25 cellular contexts compared by ENCODE assay signal in the genomic region with DNA sequence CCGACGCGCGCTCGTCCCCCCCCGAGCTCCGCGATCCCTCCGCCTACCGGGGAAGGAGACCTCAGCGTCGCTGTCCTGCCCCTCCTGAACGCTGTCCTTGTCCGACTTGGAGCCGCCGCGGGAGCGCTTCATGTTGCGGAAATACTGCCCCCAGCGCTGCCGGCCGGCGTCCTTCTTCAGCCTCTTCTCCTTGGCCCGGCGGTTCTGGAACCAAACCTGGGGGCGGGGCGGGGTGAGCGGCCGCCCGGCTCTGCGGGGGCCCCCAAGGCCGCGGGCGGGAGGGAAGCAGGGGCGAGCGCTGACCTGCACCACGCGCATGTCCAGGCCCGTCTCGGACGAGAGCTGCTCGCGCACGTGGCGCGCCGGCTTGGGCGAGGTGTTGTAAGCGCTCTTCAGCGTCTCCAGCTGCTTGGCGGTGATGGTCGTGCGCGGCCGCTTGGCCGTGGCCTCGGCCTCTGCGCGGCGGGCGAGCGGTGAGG. TPM values are rescaled to one million over a fixed set of nuclear protein-coding genes. Genes with fewer than 3 reads are reported as not detected.
DNase-seq lines count a peak whose midpoint lies in the region; ATAC-seq, FAIRE-seq and TF ChIP-seq lines count a peak whose summit lies in the region.
"Had no signal": no experiment of that assay in that cellular context is flagged by ENCODE, and none has a peak within 500 bp of the region (broad histone marks: within the 10 kb centered on the region; RNA-seq: fewer than 3 reads in every experiment).

No MANE protein-coding gene starts in this region.

- no peak overlapping the region for H3K4me3 Mint-ChIP-seq in activated T-helper 2 cell treated with anti-CD3 and anti-CD28 coated beads, Interferon-gamma antibody, Interleukin-2, Interleukin-4, amounts not matched to agents 10 μg/mL and 5 μg/mL and 100 μg/mL, durations not matched to agents 14 hours and 24 hours and 36 hours (ENCODE audit: low read depth)
- H3K4me3 Mint-ChIP-seq: activated CD4-positive, alpha-beta memory T cell treated with anti-CD3 and anti-CD28 coated beads for 36 hours; activated T-helper 1 cell treated with anti-CD3 and anti-CD28 coated beads, Interleukin-12 subunit alpha, Interleukin-12 subunit beta, Interleukin-2, Interleukin-4 antibody, amounts not matched to agents 30 ng/mL and 10 ng/mL and 1 ng/mL, durations not matched to agents 14 hours and 24 hours and 36 hours had no signal

- BruUV-seq in K562 (replicated peaks; lab: Mats Ljungman, UMichigan) = no TSS peak

- no peak overlapping the region for H3K4me2 ChIP-seq in K562 (ENCODE audit: insufficient read depth, low read length)

- CTCF ChIA-PET in K562 (lab: Yijun Ruan, JAX; ENCODE audit: low intra/inter-chr PET ratio) = no interaction called here

- ATAC-seq in K562 = peak; percentile 7; the same call in 1 of the 3 replicates
- ATAC-seq: HCT116, left colon had no signal

- H2AFZ ChIP-seq in K562 (ENCODE audit: low read depth, low read length) = no peak overlapping the region
- H2AFZ ChIP-seq: parathyroid adenoma had no signal

- TF ChIP-seq CTCF in K562 (IDR thresholded peaks at IDR 0.05 in 2 of 3, conservative IDR thresholded peaks at IDR 0.05 in 1 of 3; ENCODE audit: insufficient read depth in 2 of 3, low read depth in 1 of 3, low read length in 3 of 3) = no peak

- no peaks in the 10 kb centered on the region for H3K9me3 ChIP-seq in K562 (replicated peaks; ENCODE audit: control insufficient read depth, insufficient read depth, low read depth, low read length)
- H3K9me3 ChIP-seq: upper lobe of left lung had no signal

- 13% methylated on average over 36 of the region's 62 CpGs for WGBS in K562 (ENCODE audit: insufficient coverage, low coverage, missing lambda C conversion rate)

- H3K27ac Mint-ChIP-seq in activated T-helper 2 cell treated with anti-CD3 and anti-CD28 coated beads, Interferon-gamma antibody, Interleukin-2, Interleukin-4, amounts not matched to agents 10 μg/mL and 5 μg/mL and 100 μg/mL, durations not matched to agents 14 hours and 24 hours and 36 hours = no peak overlapping the region
- H3K27ac Mint-ChIP-seq: activated CD4-positive, alpha-beta memory T cell treated with anti-CD3 and anti-CD28 coated beads for 36 hours; activated T-helper 1 cell treated with anti-CD3 and anti-CD28 coated beads, Interleukin-12 subunit alpha, Interleukin-12 subunit beta, Interleukin-2, Interleukin-4 antibody, amounts not matched to agents 30 ng/mL and 10 ng/mL and 1 ng/mL, durations not matched to agents 14 hours and 24 hours and 36 hours; CD8-positive, alpha-beta memory T cell had no signal

- peaks cover 53% of the 10 kb centered on the region for H3K27me3 Mint-ChIP-seq in activated T-helper 2 cell treated with anti-CD3 and anti-CD28 coated beads, Interferon-gamma antibody, Interleukin-2, Interleukin-4, amounts not matched to agents 10 μg/mL and 5 μg/mL and 100 μg/mL, durations not matched to agents 14 hours and 24 hours and 36 hours (ENCODE audit: low read depth)

- no peak overlapping the region for H3K27ac ChIP-seq in K562 (ENCODE audit: extremely low read depth, low read depth, low read length)
- H3K27ac ChIP-seq: coronary artery, parathyroid adenoma, upper lobe of left lung had no signal

- H3K4me1 ChIP-seq in K562 (replicated peaks in 1 of 2; ENCODE audit: control insufficient read depth in 2 of 2, insufficient read depth in 2 of 2, low read length in 2 of 2) = peaks cover 0 to 57% of the 10 kb centered on the region in 2 experiments; a peak in 2 of 5 replicates
- H3K4me1 ChIP-seq: parathyroid adenoma had no signal

- H3K36me3 ChIP-seq in H7 (replicated peaks; ENCODE audit: control insufficient read depth, insufficient read depth, low read length) (no peaks in the 10 kb centered on the region), K562 (ENCODE audit: control insufficient read depth, insufficient read depth, low read length) (no peaks in the 10 kb centered on the region)
- H3K36me3 ChIP-seq: upper lobe of left lung had no signal

- H3K4me3 ChIP-seq in H7 (ENCODE audit: insufficient read depth, low read depth, low read length) (peak overlapping the region; percentile 10; the same call in 1 of the 2 replicates), K562 (no peak overlapping the region)
- H3K4me3 ChIP-seq: coronary artery, upper lobe of left lung had no signal

- DNase-seq in DMS 273 (lab: John Stamatoyannopoulos, UW; ENCODE audit: unreplicated experiment) (peak; percentile 70), DMS 273 treated with DMSO at 0.1 percent for 48 hours (lab: John Stamatoyannopoulos, UW) (no peak), H7 (peak; percentile 89), K562 (ENCODE audit: extremely low read depth in 1 of 4, low spot score in 3 of 4) (peak in 2 of 4 experiments; percentile 49 to 53), iris pigment epithelial cell (ENCODE audit: low read depth) (peak; percentile 45), NCI-H1930 (lab: John Stamatoyannopoulos, UW) (no peak), germinal center (ENCODE audit: low spot score) (no peak)
- no peak for DNase-seq in activated T-helper 2 cell treated with anti-CD3 and anti-CD28 coated beads, Interferon-gamma antibody, Interleukin-2, Interleukin-4, amounts not matched to agents 10 μg/mL and 5 μg/mL and 100 μg/mL, durations not matched to agents 14 hours and 24 hours and 36 hours (ENCODE audit: low spot score)
- DNase-seq: 8988T; activated CD4-positive, alpha-beta memory T cell treated with anti-CD3 and anti-CD28 coated beads for 36 hours; amygdala; CD8-positive, alpha-beta memory T cell; erythroblast; head of caudate nucleus; left colon; NCI-H1092 treated with DMSO at 0.1 percent for 48 hours; NCI-H345; OCI-M1 had no signal

- H3K36me3 Mint-ChIP-seq in activated T-helper 2 cell treated with anti-CD3 and anti-CD28 coated beads, Interferon-gamma antibody, Interleukin-2, Interleukin-4, amounts not matched to agents 10 μg/mL and 5 μg/mL and 100 μg/mL, durations not matched to agents 14 hours and 24 hours and 36 hours (ENCODE audit: low read depth) = no peaks in the 10 kb centered on the region
- H3K36me3 Mint-ChIP-seq: activated CD4-positive, alpha-beta memory T cell treated with anti-CD3 and anti-CD28 coated beads for 36 hours; CD8-positive, alpha-beta memory T cell; IgD-negative memory B cell had no signal

- FAIRE-seq in K562 (lab: Jason Lieb, UNC) = no peak
- FAIRE-seq: TTC549 had no signal

- TF ChIP-seq POLR2A in K562 (conservative IDR thresholded peaks at IDR 0.05) = no peak

- H3K27me3 ChIP-seq in H7 (ENCODE audit: control insufficient read depth, insufficient read depth, low read length) (peaks cover 96% of the 10 kb centered on the region), K562 (ENCODE audit: control insufficient read depth in 2 of 2, insufficient read depth in 2 of 2, low read length in 2 of 2) (peaks cover 26 to 60% of the 10 kb centered on the region in 2 experiments)

- TF ChIP-seq EP300 in K562 (IDR thresholded peaks at IDR 0.05; ENCODE audit: low read length) = no peak

- H3K79me2 ChIP-seq in K562 (ENCODE audit: control insufficient read depth, insufficient read depth, low read length) = no peaks in the 10 kb centered on the region
- H3K79me2 ChIP-seq: parathyroid adenoma had no signal

- no peak for TF ChIP-seq RAD21 in K562 (CRISPR knock-in tag; conservative IDR thresholded peaks at IDR 0.05 in 1 of 2, IDR thresholded peaks at IDR 0.05 in 1 of 2)

- H3K9me1 ChIP-seq in K562 (ENCODE audit: control insufficient read depth, insufficient read depth, low read length) = no peaks in the 10 kb centered on the region

- in situ Hi-C loops in K562 (cut with MboI) = no loop called here

- H3K4me1 Mint-ChIP-seq in activated T-helper 2 cell treated with anti-CD3 and anti-CD28 coated beads, Interferon-gamma antibody, Interleukin-2, Interleukin-4, amounts not matched to agents 10 μg/mL and 5 μg/mL and 100 μg/mL, durations not matched to agents 14 hours and 24 hours and 36 hours (ENCODE audit: low read depth) = peaks cover 2% of the 10 kb centered on the region

- intact Hi-C loops in K562 (cut with micrococcal nuclease) = no loop called here
- intact Hi-C loops in activated T-helper 2 cell treated with anti-CD3 and anti-CD28 coated beads, Interferon-gamma antibody, Interleukin-2, Interleukin-4, amounts not matched to agents 10 μg/mL and 5 μg/mL and 100 μg/mL, durations not matched to agents 14 hours and 24 hours and 36 hours (cut with micrococcal nuclease) = no loop called here

- H3K9ac ChIP-seq in K562 (ENCODE audit: insufficient read depth in 1 of 2, low read depth in 2 of 2, low read length in 2 of 2) = no peak overlapping the region
- H3K9ac ChIP-seq: parathyroid adenoma had no signal

- no peaks in the 10 kb centered on the region for H3K9me3 Mint-ChIP-seq in activated T-helper 2 cell treated with anti-CD3 and anti-CD28 coated beads, Interferon-gamma antibody, Interleukin-2, Interleukin-4, amounts not matched to agents 10 μg/mL and 5 μg/mL and 100 μg/mL, durations not matched to agents 14 hours and 24 hours and 36 hours
- H3K9me3 Mint-ChIP-seq: activated CD4-positive, alpha-beta memory T cell treated with anti-CD3 and anti-CD28 coated beads for 36 hours; activated T-helper 1 cell treated with anti-CD3 and anti-CD28 coated beads, Interleukin-12 subunit alpha, Interleukin-12 subunit beta, Interleukin-2, Interleukin-4 antibody, amounts not matched to agents 30 ng/mL and 10 ng/mL and 1 ng/mL, durations not matched to agents 14 hours and 24 hours and 36 hours; CD8-positive, alpha-beta memory T cell; IgD-negative memory B cell had no signal

- POLR2A ChIA-PET in K562 (lab: Yijun Ruan, JAX) = no interaction called here

- H4K20me1 ChIP-seq in K562 (replicated peaks; ENCODE audit: control insufficient read depth, insufficient read depth, low read length) = peaks cover 13% of the 10 kb centered on the region

RNA-seq across cellular contexts. Expression of a gene that starts 6.3 kb away (rescaled TPM):
- 0.07 TPM in 1 of 2 replicates, not detected in the other for total RNA-seq in H7 (2014; rRNA removed; shearing (Covaris generic))
- total RNA-seq in K562 (2011; cell fraction: chromatin; rRNA removed; ENCODE audit: low replicate concordance) = 0.09 TPM in 1 of 2 replicates, not detected in the other
- total RNA-seq in K562 (2011; cell fraction: nucleolus; rRNA removed) = not detected in 2 replicates
- total RNA-seq in K562 (2011; cell fraction: nucleoplasm; rRNA removed) = not detected in 2 replicates
- total RNA-seq in K562 (2014; rRNA removed) (not detected in 2 replicates), K562 (2014; rRNA removed; fragmentation: Illumina TruSeq; extraction: Trizol) (not detected in 2 replicates), K562 (2015; rRNA removed; fragmentation: Illumina TruSeq; extraction: Trizol) (not detected in 2 replicates), K562 (2021) (0.09 TPM in 1 of 2 replicates, not detected in the other)
- polyA plus RNA-seq in K562 (2011; rRNA removed) (not detected in 2 replicates), K562 (2014; fragmentation: Illumina TruSeq; extraction: Trizol) (not detected in 2 replicates), K562 (2014; fragmentation: Nextera tagmentation; extraction: Ambion mirVana) (not detected), K562 (2014; rRNA removed) (not detected in 2 replicates)
- not detected in 2 replicates for polyA plus RNA-seq in K562 (2011; cell fraction: cytosol; rRNA removed)
- polyA plus RNA-seq in K562 (2011; cell fraction: nucleus; rRNA removed) = 0.04 TPM in 1 of 2 replicates, not detected in the other
- polyA plus RNA-seq in K562 (2012) = 0.91 TPM in 1 of 2 replicates, not detected in the other
- polyA minus RNA-seq in K562 (2011; rRNA and poly(A)+ RNA removed) = not detected in 2 replicates
- not detected in 2 replicates for polyA minus RNA-seq in K562 (2011; cell fraction: cytosol; rRNA and poly(A)+ RNA removed)
- polyA minus RNA-seq in K562 (2011; cell fraction: nucleus; rRNA and poly(A)+ RNA removed) = not detected in 2 replicates
- total RNA-seq in activated T-helper 2 cell treated with anti-CD3 and anti-CD28 coated beads, Interferon-gamma antibody, Interleukin-2, Interleukin-4, amounts not matched to agents 10 μg/mL and 5 μg/mL and 100 μg/mL, durations not matched to agents 14 hours and 24 hours and 36 hours = not detected in 2 replicates
- total RNA-seq: activated CD4-positive, alpha-beta memory T cell treated with anti-CD3 and anti-CD28 coated beads for 36 hours; activated T-helper 1 cell treated with anti-CD3 and anti-CD28 coated beads, Interleukin-12 subunit alpha, Interleukin-12 subunit beta, Interleukin-2, Interleukin-4 antibody, amounts not matched to agents 30 ng/mL and 10 ng/mL and 1 ng/mL, durations not matched to agents 14 hours and 24 hours and 36 hours; CD8-positive, alpha-beta memory T cell; left colon had no signal
- polyA plus RNA-seq: CD8-positive, alpha-beta memory T cell; IgD-negative memory B cell had no signal

RNA-seq across cellular contexts. Expression of a gene that starts 47.0 kb away (rescaled TPM):
- total RNA-seq in H7 (2014; rRNA removed; shearing (Covaris generic)) = 22.6 and 24.6 TPM in 2 replicates
- total RNA-seq in K562 (2011; cell fraction: chromatin; rRNA removed; ENCODE audit: low replicate concordance) = 50.6 and 63.4 TPM in 2 replicates
- 45.7 and 46.1 TPM in 2 replicates for total RNA-seq in K562 (2011; cell fraction: nucleolus; rRNA removed)
- 35.5 and 45.4 TPM in 2 replicates for total RNA-seq in K562 (2011; cell fraction: nucleoplasm; rRNA removed)
- total RNA-seq in K562 (2014; rRNA removed) (12.7 and 15.0 TPM in 2 replicates), K562 (2014; rRNA removed; fragmentation: Illumina TruSeq; extraction: Trizol) (9.7 and 10.5 TPM in 2 replicates), K562 (2015; rRNA removed; fragmentation: Illumina TruSeq; extraction: Trizol) (11.7 and 12.2 TPM in 2 replicates), K562 (2021) (22.3 and 23.7 TPM in 2 replicates)
- polyA plus RNA-seq in K562 (2011; rRNA removed) (13.5 and 21.5 TPM in 2 replicates), K562 (2014; fragmentation: Illumina TruSeq; extraction: Trizol) (16.1 and 17.4 TPM in 2 replicates), K562 (2014; fragmentation: Nextera tagmentation; extraction: Ambion mirVana) (under 1 TPM; 0.51 to 0.91 TPM), K562 (2014; rRNA removed) (23.6 and 24.2 TPM in 2 replicates)
- polyA plus RNA-seq in K562 (2011; cell fraction: cytosol; rRNA removed) = 7.9 and 11.0 TPM in 2 replicates
- 97.5 and 103 TPM in 2 replicates for polyA plus RNA-seq in K562 (2011; cell fraction: nucleus; rRNA removed)
- polyA plus RNA-seq in K562 (2012) = 14.6 and 32.6 TPM in 2 replicates
- 9.3 and 10.2 TPM in 2 replicates for polyA minus RNA-seq in K562 (2011; rRNA and poly(A)+ RNA removed)
- polyA minus RNA-seq in K562 (2011; cell fraction: cytosol; rRNA and poly(A)+ RNA removed) = 5.9 and 7.6 TPM in 2 replicates
- polyA minus RNA-seq in K562 (2011; cell fraction: nucleus; rRNA and poly(A)+ RNA removed) = 17.8 and 19.0 TPM in 2 replicates
- total RNA-seq in activated T-helper 2 cell treated with anti-CD3 and anti-CD28 coated beads, Interferon-gamma antibody, Interleukin-2, Interleukin-4, amounts not matched to agents 10 μg/mL and 5 μg/mL and 100 μg/mL, durations not matched to agents 14 hours and 24 hours and 36 hours = 24.9 and 25.4 TPM in 2 replicates

Comparison
In these comparisons a context has a peak if more than half of its experiments do, and no peak if none do; other contexts are left out.
1. DNase-seq: peak in DMS 273 (single experiment), H7 (single experiment) and iris pigment epithelial cell (single experiment); none in DMS 273 treated with DMSO at 0.1 percent for 48 hours (single experiment), NCI-H1930 (0 of 2), activated T-helper 2 cell treated with anti-CD3 and anti-CD28 coated beads, Interferon-gamma antibody, Interleukin-2, Interleukin-4, amounts not matched to agents 10 μg/mL and 5 μg/mL and 100 μg/mL, durations not matched to agents 14 hours and 24 hours and 36 hours (single experiment) and germinal center (single experiment).